ENCODE assay signal across 19 cellular contexts in genomic region chr16:83245061-83245460, GRCh38.
DNase-seq lines count a peak whose midpoint lies in the region; ATAC-seq and TF ChIP-seq lines count a peak whose summit lies in the region.
"Had no signal": no experiment of that assay in that cellular context is flagged by ENCODE, and none has a peak within 500 bp of the region (broad histone marks: within the 10 kb centered on the region; RNA-seq: fewer than 3 reads in every experiment).

No MANE protein-coding gene starts in this region.

- TF ChIP-seq POLR2A in gastrocnemius medialis (IDR thresholded peaks at IDR 0.05) (no peak), GM18505 (IDR thresholded peaks at IDR 0.05; ENCODE audit: borderline replicate concordance, extremely low read depth, insufficient read depth, insufficient read length) (no peak)

- no peaks in the 10 kb centered on the region for H3K36me3 ChIP-seq in gastrocnemius medialis

- H3K9me3 Mint-ChIP-seq in stimulated activated effector memory CD8-positive, alpha-beta T cell treated with anti-CD3 and anti-CD28 coated beads, Interleukin-12 subunit alpha, Interleukin-12 subunit beta, amount 100 ng/mL, for 72 hours: no peaks in the 10 kb centered on the region
- H3K9me3 Mint-ChIP-seq: CD4-positive, CD25-positive, alpha-beta regulatory T cell; H9 had no signal

- no peaks in the 10 kb centered on the region for H3K36me3 Mint-ChIP-seq in stimulated activated effector memory CD8-positive, alpha-beta T cell treated with anti-CD3 and anti-CD28 coated beads, Interleukin-12 subunit alpha, Interleukin-12 subunit beta, amount 100 ng/mL, for 72 hours
- H3K36me3 Mint-ChIP-seq: CD4-positive, CD25-positive, alpha-beta regulatory T cell had no signal

- H3K4me3 Mint-ChIP-seq in stimulated activated effector memory CD8-positive, alpha-beta T cell treated with anti-CD3 and anti-CD28 coated beads, Interleukin-12 subunit alpha, Interleukin-12 subunit beta, amount 100 ng/mL, for 72 hours: no peak overlapping the region
- H3K4me3 Mint-ChIP-seq: B cell; CD4-positive, CD25-positive, alpha-beta regulatory T cell; H9 had no signal

- in situ Hi-C loops in gastrocnemius medialis (cut with MboI; ENCODE audit: low sequenced_read_pairs in 4 of 4): no loop called here

- DNase-seq in HT1080 (ENCODE audit: low read depth) (peak; percentile 5), astrocyte of the hippocampus (ENCODE audit: low read depth, low spot score) (peak; percentile 55), fibroblast of villous mesenchyme (ENCODE audit: low read depth) (peak; percentile 13), skeletal muscle cell (ENCODE audit: low read depth) (peak; percentile 18), gastrocnemius medialis (no peak)
- DNase-seq in stimulated activated effector memory CD8-positive, alpha-beta T cell treated with anti-CD3 and anti-CD28 coated beads, Interleukin-12 subunit alpha, Interleukin-12 subunit beta, amount 100 ng/mL, for 72 hours (ENCODE audit: low spot score in 2 of 2): no peak
- DNase-seq: Caco-2; CD4-positive, CD25-positive, alpha-beta regulatory T cell; H9; KG1; NCI-H1048; NCI-H1436 treated with DMSO at 0.1 percent for 48 hours; NCI-H2029 treated with DMSO at 0.1 percent for 48 hours; NCI-H774; Right ventricle myocardium superior; SK-N-SH had no signal

- H3K27ac Mint-ChIP-seq in stimulated activated effector memory CD8-positive, alpha-beta T cell treated with anti-CD3 and anti-CD28 coated beads, Interleukin-12 subunit alpha, Interleukin-12 subunit beta, amount 100 ng/mL, for 72 hours: no peak overlapping the region
- H3K27ac Mint-ChIP-seq: B cell; CD4-positive, CD25-positive, alpha-beta regulatory T cell; H9 had no signal

- TF ChIP-seq CTCF in fibroblast of villous mesenchyme (IDR thresholded peaks at IDR 0.05; ENCODE audit: insufficient read depth, low read depth, low read length) (no peak), gastrocnemius medialis (IDR thresholded peaks at IDR 0.05 in 4 of 5, conservative IDR thresholded peaks at IDR 0.05 in 1 of 5) (no peak)

- H3K4me3 ChIP-seq in fibroblast of villous mesenchyme (ENCODE audit: low read depth, low read length) (no peak overlapping the region), skeletal muscle cell (ENCODE audit: low read depth, low read length) (no peak overlapping the region), gastrocnemius medialis (no peak overlapping the region)

- intact Hi-C loops in gastrocnemius medialis (cut with DNase I; ENCODE audit: low total_unique reads): no loop called here

- H3K4me1 ChIP-seq in gastrocnemius medialis: peaks cover 15 to 24% of the 10 kb centered on the region in 2 donors
- H3K4me1 ChIP-seq: Caco-2 had no signal

- no peaks in the 10 kb centered on the region for H3K27me3 ChIP-seq in gastrocnemius medialis

- no peaks in the 10 kb centered on the region for H3K9me3 ChIP-seq in gastrocnemius medialis
- H3K9me3 ChIP-seq: Caco-2, SK-N-SH had no signal

- no peak overlapping the region for H3K27ac ChIP-seq in gastrocnemius medialis

- no peaks in the 10 kb centered on the region for H3K4me1 Mint-ChIP-seq in stimulated activated effector memory CD8-positive, alpha-beta T cell treated with anti-CD3 and anti-CD28 coated beads, Interleukin-12 subunit alpha, Interleukin-12 subunit beta, amount 100 ng/mL, for 72 hours
- H3K4me1 Mint-ChIP-seq: B cell had no signal

- no peak for ATAC-seq in HG03159 (IDR thresholded peaks at IDR 0.05; ENCODE audit: unreplicated experiment)
- no peak for ATAC-seq in stimulated activated effector memory CD8-positive, alpha-beta T cell treated with anti-CD3 and anti-CD28 coated beads, Interleukin-12 subunit alpha, Interleukin-12 subunit beta, amount 100 ng/mL, for 72 hours
- ATAC-seq in gastrocnemius medialis: no peak
- ATAC-seq in GM18505 (IDR thresholded peaks at IDR 0.05; ENCODE audit: unreplicated experiment): no peak

Comparison
In these comparisons a context has a peak if more than half of its experiments do, and no peak if none do; other contexts are left out.
1. DNase-seq: peak in HT1080 (single experiment), astrocyte of the hippocampus (single experiment), fibroblast of villous mesenchyme (single experiment) and skeletal muscle cell (single experiment); none in stimulated activated effector memory CD8-positive, alpha-beta T cell treated with anti-CD3 and anti-CD28 coated beads, Interleukin-12 subunit alpha, Interleukin-12 subunit beta, amount 100 ng/mL, for 72 hours (0 of 2) and gastrocnemius medialis (0 of 2).